Comparison of ENCODE assay signal across 8 cellular contexts in the genomic region with DNA sequence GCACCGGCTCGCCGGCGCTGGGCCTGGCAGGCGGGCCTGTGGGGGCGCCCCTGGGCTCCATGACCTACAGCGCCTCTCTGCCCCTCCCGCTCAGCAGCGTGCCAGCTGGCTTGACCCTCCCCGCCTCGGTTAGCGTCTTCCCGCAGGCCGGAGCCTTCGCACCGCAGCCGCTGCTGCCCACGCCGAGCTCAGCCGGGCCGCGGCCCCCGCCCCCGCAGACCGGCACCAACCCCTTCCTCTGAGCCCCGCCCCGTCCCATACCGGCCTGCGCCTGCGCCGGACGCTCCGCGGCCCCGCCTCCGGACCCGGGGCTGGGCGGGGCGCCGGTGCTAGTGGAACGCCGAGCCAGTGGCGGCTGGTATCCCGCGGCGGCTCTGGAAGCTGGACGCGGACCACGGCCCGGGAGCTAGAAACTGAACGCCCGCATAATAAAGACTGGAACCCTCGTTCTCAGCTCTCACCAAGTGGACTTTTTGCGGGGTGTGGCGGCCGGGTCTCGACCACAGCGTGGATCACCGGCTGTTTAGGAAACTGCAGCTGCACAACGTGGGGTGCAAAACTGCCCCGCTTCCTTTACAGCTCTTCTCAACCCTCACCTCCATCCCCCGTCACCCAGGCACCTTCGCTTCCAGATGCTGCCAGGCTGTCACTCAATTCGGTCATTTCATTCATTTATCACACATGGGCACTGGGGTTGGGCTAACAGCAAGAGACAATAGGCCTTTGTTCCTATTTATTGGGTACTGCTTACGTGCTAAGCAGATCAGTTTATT. TPM values are rescaled to one million over a fixed set of nuclear protein-coding genes. Genes with fewer than 3 reads are reported as not detected.
DNase-seq lines count a peak whose midpoint lies in the region; ATAC-seq, FAIRE-seq and TF ChIP-seq lines count a peak whose summit lies in the region.

No MANE protein-coding gene starts in this region.

- peak overlapping the region; percentile 97 for H3K27ac ChIP-seq in HepG2 (ENCODE audit: extremely low read length, insufficient read depth, low read length)

- no peaks in the 10 kb centered on the region for H3K36me3 ChIP-seq in HepG2 (replicated peaks in 1 of 2; ENCODE audit: control insufficient read depth in 1 of 2, insufficient read depth in 2 of 2, low read length in 2 of 2)

- H3K9me3 Mint-ChIP-seq in activated CD4-positive, alpha-beta T cell treated with anti-CD3 and anti-CD28 coated beads, Interleukin-2, amount 10 ng/mL, durations not matched to agents 7 days and 5 days, result no peaks in the 10 kb centered on the region

- WGBS in HepG2 (ENCODE audit: low lambda C conversion rate), result 0% methylated on average over 11 of the region's 65 CpGs

- intact Hi-C loops in HepG2 (cut with micrococcal nuclease; ENCODE audit: unreplicated experiment), result loop anchor here (10.0 kb wide), 1 partner anchor 413 kb away; no protein-coding TSS in a partner anchor

- peak; percentile 69 for ATAC-seq in HG03159 (IDR thresholded peaks at IDR 0.05; ENCODE audit: unreplicated experiment)
- peak; percentile 69 for ATAC-seq in HepG2

- TF ChIP-seq POLR2A in GM18951 (IDR thresholded peaks at IDR 0.05; ENCODE audit: extremely low read depth, insufficient read depth, insufficient read length) (peak; percentile 59), HepG2 (IDR thresholded peaks at IDR 0.05; ENCODE audit: insufficient read depth in 1 of 2, low read depth in 2 of 2, low read length in 2 of 2) (peak; percentile 90)

- H3K4me3 ChIP-seq in HepG2 (replicated peaks in 1 of 3; ENCODE audit: insufficient read depth in 1 of 3, low read depth in 2 of 3, low read length in 3 of 3), result peak overlapping the region; percentile 73 to 87 (median 78)

- H3K27me3 Mint-ChIP-seq in activated CD4-positive, alpha-beta T cell treated with anti-CD3 and anti-CD28 coated beads, Interleukin-2, amount 10 ng/mL, durations not matched to agents 7 days and 5 days, result peaks cover 16% of the 10 kb centered on the region

- no peak for FAIRE-seq in HepG2 (lab: Jason Lieb, UNC)

- peaks cover 21% of the 10 kb centered on the region for H3K4me1 Mint-ChIP-seq in activated CD4-positive, alpha-beta T cell treated with anti-CD3 and anti-CD28 coated beads, Interleukin-2, amount 10 ng/mL, durations not matched to agents 7 days and 5 days

- POLR2A ChIA-PET in activated CD4-positive, alpha-beta T cell treated with anti-CD3 and anti-CD28 coated beads, Interleukin-2, amount 10 ng/mL, durations not matched to agents 7 days and 5 days (lab: Charles Lee), result no interaction called here
- POLR2A ChIA-PET in HepG2 (lab: Yijun Ruan, JAX), result interaction anchor here (0.6 to 4.2 kb wide), 35 partner anchors 8 to 402 kb away, joined by 3 to 79 read pairs (median 5); partner anchors contain the start of genes CACNA1G, EPN3, LUC7L3 and TOB1

- TF ChIP-seq EP300 in HepG2 (IDR thresholded peaks at IDR 0.05; ENCODE audit: low read depth in 2 of 2, low read length in 2 of 2), result 0 out of 4 replicates have a peak, but pooled peaks of 1 of the 2 experiments have one; percentile 5
- 0 out of 2 replicates have a peak, but pooled peaks have one; percentile 11 for TF ChIP-seq EP300 in HepG2 (CRISPR knock-in tag; IDR thresholded peaks at IDR 0.05; ENCODE audit: borderline replicate concordance)

- H3K9me3 ChIP-seq in HepG2 (ENCODE audit: low read length), result no peaks in the 10 kb centered on the region

- peak; percentile 100 for DNase-seq in AG20443 (ENCODE audit: low spot score)
- peak; percentile 51 for DNase-seq in NCI-H446 treated with DMSO at 0.1 percent for 48 hours (lab: John Stamatoyannopoulos, UW)
- DNase-seq in activated CD4-positive, alpha-beta T cell treated with anti-CD3 and anti-CD28 coated beads, Interleukin-2, amount 10 ng/mL, durations not matched to agents 7 days and 5 days, result peak; percentile 83
- peak; percentile 66 for DNase-seq in dedifferentiated amniotic fluid mesenchymal stem cell (ENCODE audit: extremely low spot score)
- peak; percentile 81 for DNase-seq in HepG2 (ENCODE audit: low spot score)
- DNase-seq in stimulated activated CD4-positive, alpha-beta T cell treated with anti-CD3 and anti-CD28 coated beads, Interleukin-2, amount 100 ng/mL, for 48 hours, result peak; percentile 81

- TF ChIP-seq CTCF in HepG2 (CRISPR knock-in tag; IDR thresholded peaks at IDR 0.05), result peak; percentile 54; the same call in 1 of the 2 replicates

- CTCF ChIA-PET in activated CD4-positive, alpha-beta T cell treated with anti-CD3 and anti-CD28 coated beads, Interleukin-2, amount 10 ng/mL, durations not matched to agents 7 days and 5 days (lab: Charles Lee), result interaction anchor here (0.8 to 2.9 kb wide), 16 partner anchors 10 to 160 kb away, joined by 3 to 18 read pairs (median 4); partner anchors contain the start of genes EPN3 and LRRC59
- CTCF ChIA-PET in HepG2 (lab: Yijun Ruan, JAX; ENCODE audit: low intra/inter-chr PET ratio, low total read pairs), result no interaction called here

- no peaks in the 10 kb centered on the region for H3K36me3 Mint-ChIP-seq in activated CD4-positive, alpha-beta T cell treated with anti-CD3 and anti-CD28 coated beads, Interleukin-2, amount 10 ng/mL, durations not matched to agents 7 days and 5 days (ENCODE audit: low read depth)

- H3K4me2 ChIP-seq in HepG2 (ENCODE audit: low read depth, low read length), result peak overlapping the region; percentile 97

- H3K27me3 ChIP-seq in HepG2 (ENCODE audit: control insufficient read depth in 1 of 2, insufficient read depth in 2 of 2, low read length in 2 of 2), result no peaks in the 10 kb centered on the region; a peak in 1 of 5 replicates

- no peak overlapping the region for H3K27ac Mint-ChIP-seq in activated CD4-positive, alpha-beta T cell treated with anti-CD3 and anti-CD28 coated beads, Interleukin-2, amount 10 ng/mL, durations not matched to agents 7 days and 5 days

- TF ChIP-seq RAD21 in HepG2 (CRISPR knock-in tag; IDR thresholded peaks at IDR 0.05), result peak; percentile 69; the same call in 1 of the 2 replicates

- H3K9ac ChIP-seq in HepG2 (ENCODE audit: insufficient read depth, low read depth, low read length), result peak overlapping the region; percentile 95

- in situ Hi-C loops in GM18951 (cut with MboI; ENCODE audit: low sequenced_read_pairs, unreplicated experiment), result no loop called here
- in situ Hi-C loops in HepG2 (cut with HindIII; ENCODE audit: extremely low pct_ligation_motif_present, low pct_unique_long_range_greater_than_20kb), result loop anchor here (10.0 kb wide), 1 partner anchor 413 kb away; no protein-coding TSS in a partner anchor

- peaks cover 79% of the 10 kb centered on the region for H3K4me1 ChIP-seq in HepG2 (ENCODE audit: insufficient read depth, low read length)

- TSS peak; percentile 97 for BruUV-seq in HepG2 (replicated peaks; lab: Mats Ljungman, UMichigan)

- no peaks in the 10 kb centered on the region for H3K79me2 ChIP-seq in HepG2 (ENCODE audit: insufficient read depth, low read length)

- H4K20me1 ChIP-seq in HepG2 (ENCODE audit: insufficient read depth, low read length), result no peaks in the 10 kb centered on the region

- peak overlapping the region; percentile 60 for H3K4me3 Mint-ChIP-seq in activated CD4-positive, alpha-beta T cell treated with anti-CD3 and anti-CD28 coated beads, Interleukin-2, amount 10 ng/mL, durations not matched to agents 7 days and 5 days

- H2AFZ ChIP-seq in HepG2 (ENCODE audit: low read length), result peak overlapping the region; percentile 33

RNA-seq across cellular contexts. Expression of gene SPATA20, which starts 4.9 kb away (rescaled TPM):
- total RNA-seq in activated CD4-positive, alpha-beta T cell treated with anti-CD3 and anti-CD28 coated beads, Interleukin-2, amount 10 ng/mL, durations not matched to agents 7 days and 5 days, result 1 to 10 TPM; 3.9 to 6.2 TPM
- total RNA-seq in HepG2 (2016; rRNA removed; fragmentation: Illumina TruSeq; extraction: Trizol), result 35.7 and 64.8 TPM in 2 replicates
- total RNA-seq in HepG2 (2016; cell fraction: cytosol; rRNA removed; fragmentation: Illumina TruSeq; extraction: Trizol; ENCODE audit: low read depth), result 38.7 and 45.5 TPM in 2 replicates
- 31.6 and 65.5 TPM in 2 replicates for total RNA-seq in HepG2 (2016; cell fraction: insoluble cytoplasmic fraction; rRNA removed; fragmentation: Illumina TruSeq; extraction: Trizol)
- total RNA-seq in HepG2 (2016; cell fraction: membrane; rRNA removed; fragmentation: Illumina TruSeq; extraction: Trizol), result 64.2 and 68.5 TPM in 2 replicates
- 65.8 and 68.8 TPM in 2 replicates for total RNA-seq in HepG2 (2016; cell fraction: nucleus; rRNA removed; fragmentation: Illumina TruSeq; extraction: Trizol)
- 36.1 and 38.1 TPM in 2 replicates for polyA plus RNA-seq in HepG2 (2011; rRNA removed)
- 16.3 and 29.3 TPM in 2 replicates for polyA plus RNA-seq in HepG2 (2011; cell fraction: cytosol; rRNA removed)
- 301 and 348 TPM in 2 replicates for polyA plus RNA-seq in HepG2 (2011; cell fraction: nucleus; rRNA removed)
- 22.4 and 25.0 TPM in 2 replicates for polyA plus RNA-seq in HepG2 (2012)
- polyA plus RNA-seq in HepG2 (2016; cell fraction: cytosol; fragmentation: Illumina TruSeq; extraction: Trizol; ENCODE audit: low read depth), result 38.7 and 44.0 TPM in 2 replicates
- 36.7 and 39.9 TPM in 2 replicates for polyA plus RNA-seq in HepG2 (2016; cell fraction: insoluble cytoplasmic fraction; fragmentation: Illumina TruSeq; extraction: Trizol; ENCODE audit: low read depth)
- polyA plus RNA-seq in HepG2 (2016; cell fraction: membrane; fragmentation: Illumina TruSeq; extraction: Trizol; ENCODE audit: low read depth), result 62.1 and 66.1 TPM in 2 replicates
- 150 and 152 TPM in 2 replicates for polyA plus RNA-seq in HepG2 (2016; cell fraction: nucleus; fragmentation: Illumina TruSeq; extraction: Trizol; ENCODE audit: insufficient read depth, low read depth)
- polyA minus RNA-seq in HepG2 (2011; rRNA and poly(A)+ RNA removed; ENCODE audit: low replicate concordance), result 11.3 and 57.4 TPM in 2 replicates
- 12.1 and 17.9 TPM in 2 replicates for polyA minus RNA-seq in HepG2 (2011; cell fraction: cytosol; rRNA and poly(A)+ RNA removed)
- polyA minus RNA-seq in HepG2 (2011; cell fraction: nucleus; rRNA and poly(A)+ RNA removed), result 52.6 and 68.2 TPM in 2 replicates

RNA-seq across cellular contexts. Expression of gene EPN3, which starts 9.6 kb away (rescaled TPM):
- total RNA-seq in activated CD4-positive, alpha-beta T cell treated with anti-CD3 and anti-CD28 coated beads, Interleukin-2, amount 10 ng/mL, durations not matched to agents 7 days and 5 days, result not detected
- total RNA-seq in HepG2 (2016; rRNA removed; fragmentation: Illumina TruSeq; extraction: Trizol), result 0.41 and 0.95 TPM in 2 replicates
- total RNA-seq in HepG2 (2016; cell fraction: cytosol; rRNA removed; fragmentation: Illumina TruSeq; extraction: Trizol; ENCODE audit: low read depth), result 0.88 and 1.1 TPM in 2 replicates
- 0.54 and 0.71 TPM in 2 replicates for total RNA-seq in HepG2 (2016; cell fraction: insoluble cytoplasmic fraction; rRNA removed; fragmentation: Illumina TruSeq; extraction: Trizol)
- total RNA-seq in HepG2 (2016; cell fraction: membrane; rRNA removed; fragmentation: Illumina TruSeq; extraction: Trizol), result 0.90 and 1.3 TPM in 2 replicates
- 1.1 and 1.6 TPM in 2 replicates for total RNA-seq in HepG2 (2016; cell fraction: nucleus; rRNA removed; fragmentation: Illumina TruSeq; extraction: Trizol)
- 0.05 and 0.11 TPM in 2 replicates for polyA plus RNA-seq in HepG2 (2011; rRNA removed)
- polyA plus RNA-seq in HepG2 (2011; cell fraction: cytosol; rRNA removed), result 0.04 and 0.09 TPM in 2 replicates
- polyA plus RNA-seq in HepG2 (2011; cell fraction: nucleus; rRNA removed), result 0.23 and 0.35 TPM in 2 replicates
- polyA plus RNA-seq in HepG2 (2012), result 0.09 and 0.15 TPM in 2 replicates
- polyA plus RNA-seq in HepG2 (2016; cell fraction: cytosol; fragmentation: Illumina TruSeq; extraction: Trizol; ENCODE audit: low read depth), result 0.40 and 0.55 TPM in 2 replicates
- polyA plus RNA-seq in HepG2 (2016; cell fraction: insoluble cytoplasmic fraction; fragmentation: Illumina TruSeq; extraction: Trizol; ENCODE audit: low read depth), result 1.2 and 1.4 TPM in 2 replicates
- polyA plus RNA-seq in HepG2 (2016; cell fraction: membrane; fragmentation: Illumina TruSeq; extraction: Trizol; ENCODE audit: low read depth), result 0.73 and 0.91 TPM in 2 replicates
- 1.2 and 1.7 TPM in 2 replicates for polyA plus RNA-seq in HepG2 (2016; cell fraction: nucleus; fragmentation: Illumina TruSeq; extraction: Trizol; ENCODE audit: insufficient read depth, low read depth)
- 0.35 and 1.4 TPM in 2 replicates for polyA minus RNA-seq in HepG2 (2011; rRNA and poly(A)+ RNA removed; ENCODE audit: low replicate concordance)
- 0.20 and 0.53 TPM in 2 replicates for polyA minus RNA-seq in HepG2 (2011; cell fraction: cytosol; rRNA and poly(A)+ RNA removed)
- polyA minus RNA-seq in HepG2 (2011; cell fraction: nucleus; rRNA and poly(A)+ RNA removed), result 1.1 and 3.2 TPM in 2 replicates

RNA-seq across cellular contexts. Expression of gene CACNA1G, which starts 18.4 kb away (rescaled TPM):
- not detected for total RNA-seq in activated CD4-positive, alpha-beta T cell treated with anti-CD3 and anti-CD28 coated beads, Interleukin-2, amount 10 ng/mL, durations not matched to agents 7 days and 5 days
- 0.02 TPM in 1 of 2 replicates, not detected in the other for total RNA-seq in HepG2 (2016; rRNA removed; fragmentation: Illumina TruSeq; extraction: Trizol)
- total RNA-seq in HepG2 (2016; cell fraction: cytosol; rRNA removed; fragmentation: Illumina TruSeq; extraction: Trizol; ENCODE audit: low read depth), result not detected in 2 replicates
- not detected in 2 replicates for total RNA-seq in HepG2 (2016; cell fraction: insoluble cytoplasmic fraction; rRNA removed; fragmentation: Illumina TruSeq; extraction: Trizol)
- total RNA-seq in HepG2 (2016; cell fraction: membrane; rRNA removed; fragmentation: Illumina TruSeq; extraction: Trizol), result not detected in 2 replicates
- total RNA-seq in HepG2 (2016; cell fraction: nucleus; rRNA removed; fragmentation: Illumina TruSeq; extraction: Trizol), result not detected in 2 replicates
- 0.01 TPM in 1 of 2 replicates, not detected in the other for polyA plus RNA-seq in HepG2 (2011; rRNA removed)
- polyA plus RNA-seq in HepG2 (2011; cell fraction: cytosol; rRNA removed), result 0.01 TPM in 1 of 2 replicates, not detected in the other
- 0.02 and 0.08 TPM in 2 replicates for polyA plus RNA-seq in HepG2 (2011; cell fraction: nucleus; rRNA removed)
- not detected in 2 replicates for polyA plus RNA-seq in HepG2 (2012)
- not detected in 2 replicates for polyA plus RNA-seq in HepG2 (2016; cell fraction: cytosol; fragmentation: Illumina TruSeq; extraction: Trizol; ENCODE audit: low read depth)
- not detected in 2 replicates for polyA plus RNA-seq in HepG2 (2016; cell fraction: insoluble cytoplasmic fraction; fragmentation: Illumina TruSeq; extraction: Trizol; ENCODE audit: low read depth)
- polyA plus RNA-seq in HepG2 (2016; cell fraction: membrane; fragmentation: Illumina TruSeq; extraction: Trizol; ENCODE audit: low read depth), result not detected in 2 replicates
- polyA plus RNA-seq in HepG2 (2016; cell fraction: nucleus; fragmentation: Illumina TruSeq; extraction: Trizol; ENCODE audit: insufficient read depth, low read depth), result not detected in 2 replicates
- polyA minus RNA-seq in HepG2 (2011; rRNA and poly(A)+ RNA removed; ENCODE audit: low replicate concordance), result not detected in 2 replicates
- polyA minus RNA-seq in HepG2 (2011; cell fraction: cytosol; rRNA and poly(A)+ RNA removed), result not detected in 2 replicates
- not detected in 2 replicates for polyA minus RNA-seq in HepG2 (2011; cell fraction: nucleus; rRNA and poly(A)+ RNA removed)

RNA-seq across cellular contexts. Expression of gene MYCBPAP, which starts 33.9 kb away (rescaled TPM):
- 1 to 10 TPM; 3.0 to 4.8 TPM for total RNA-seq in activated CD4-positive, alpha-beta T cell treated with anti-CD3 and anti-CD28 coated beads, Interleukin-2, amount 10 ng/mL, durations not matched to agents 7 days and 5 days
- 0.24 and 0.36 TPM in 2 replicates for total RNA-seq in HepG2 (2016; rRNA removed; fragmentation: Illumina TruSeq; extraction: Trizol)
- not detected in 2 replicates for total RNA-seq in HepG2 (2016; cell fraction: cytosol; rRNA removed; fragmentation: Illumina TruSeq; extraction: Trizol; ENCODE audit: low read depth)
- 0.09 and 0.32 TPM in 2 replicates for total RNA-seq in HepG2 (2016; cell fraction: insoluble cytoplasmic fraction; rRNA removed; fragmentation: Illumina TruSeq; extraction: Trizol)
- total RNA-seq in HepG2 (2016; cell fraction: membrane; rRNA removed; fragmentation: Illumina TruSeq; extraction: Trizol), result 0.41 TPM in 1 of 2 replicates, not detected in the other
- total RNA-seq in HepG2 (2016; cell fraction: nucleus; rRNA removed; fragmentation: Illumina TruSeq; extraction: Trizol), result 0.47 and 1.0 TPM in 2 replicates
- 0.18 and 0.22 TPM in 2 replicates for polyA plus RNA-seq in HepG2 (2011; rRNA removed)
- polyA plus RNA-seq in HepG2 (2011; cell fraction: cytosol; rRNA removed), result 0.12 and 0.13 TPM in 2 replicates
- polyA plus RNA-seq in HepG2 (2011; cell fraction: nucleus; rRNA removed), result 0.69 and 1.0 TPM in 2 replicates
- polyA plus RNA-seq in HepG2 (2012), result 0.48 and 0.56 TPM in 2 replicates
- not detected in 2 replicates for polyA plus RNA-seq in HepG2 (2016; cell fraction: cytosol; fragmentation: Illumina TruSeq; extraction: Trizol; ENCODE audit: low read depth)
- polyA plus RNA-seq in HepG2 (2016; cell fraction: insoluble cytoplasmic fraction; fragmentation: Illumina TruSeq; extraction: Trizol; ENCODE audit: low read depth), result 0.36 and 0.41 TPM in 2 replicates
- polyA plus RNA-seq in HepG2 (2016; cell fraction: membrane; fragmentation: Illumina TruSeq; extraction: Trizol; ENCODE audit: low read depth), result 0.07 TPM in 1 of 2 replicates, not detected in the other
- polyA plus RNA-seq in HepG2 (2016; cell fraction: nucleus; fragmentation: Illumina TruSeq; extraction: Trizol; ENCODE audit: insufficient read depth, low read depth), result 0.93 and 1.1 TPM in 2 replicates
- polyA minus RNA-seq in HepG2 (2011; rRNA and poly(A)+ RNA removed; ENCODE audit: low replicate concordance), result 0.33 TPM in 1 of 2 replicates, not detected in the other
- polyA minus RNA-seq in HepG2 (2011; cell fraction: cytosol; rRNA and poly(A)+ RNA removed), result not detected in 2 replicates
- 0.52 and 0.75 TPM in 2 replicates for polyA minus RNA-seq in HepG2 (2011; cell fraction: nucleus; rRNA and poly(A)+ RNA removed)

Comparison
In these comparisons a context has a peak if more than half of its experiments do, and no peak if none do; other contexts are left out.
1. Peak in every context shown above with its lines: DNase-seq, ATAC-seq, H3K4me3 ChIP-seq and H3K27ac ChIP-seq.
2. RNA of gene SPATA20, which starts 4.9 kb away (total RNA-seq): 31.6 to 68.8 TPM in HepG2; 3.9 to 6.2 TPM in activated CD4-positive, alpha-beta T cell treated with anti-CD3 and anti-CD28 coated beads, Interleukin-2, amount 10 ng/mL, durations not matched to agents 7 days and 5 days; every median in the first group is over 4 times any median in the second.